In genomic region chrX:2342281-2342688, GRCh38 we compare ENCODE assay signal across 21 cellular contexts.
DNase-seq lines count a peak whose midpoint lies in the region; ATAC-seq and TF ChIP-seq lines count a peak whose summit lies in the region.
"Had no signal": no experiment of that assay in that cellular context is flagged by ENCODE, and none has a peak within 500 bp of the region (broad histone marks: within the 10 kb centered on the region; RNA-seq: fewer than 3 reads in every experiment).

No MANE protein-coding gene starts in this region.

- H3K36me3 ChIP-seq in ACC112 (ENCODE audit: insufficient read depth, low read length) (peaks cover 10% of the 10 kb centered on the region; the same call in 1 of the 2 replicates), ascending aorta (no peaks in the 10 kb centered on the region)
- H3K36me3 ChIP-seq: right lobe of liver, vagina had no signal

- intact Hi-C loops in ascending aorta (cut with DNase I) (no loop called here), Right ventricle myocardium superior (cut with DNase I) (no loop called here)

- H3K27ac ChIP-seq in ACC112 (ENCODE audit: low read depth, low read length) (peak overlapping the region; percentile 46; the same call in 1 of the 2 replicates), ascending aorta (peak overlapping the region; percentile 32 to 44)
- H3K27ac ChIP-seq: BLaER1, esophagus squamous epithelium, left lung, right lobe of liver, vagina had no signal

- H3K27me3 ChIP-seq in ACC112 (ENCODE audit: insufficient read depth, low read length), result no peaks in the 10 kb centered on the region
- no peaks in the 10 kb centered on the region for H3K27me3 ChIP-seq in ascending aorta
- H3K27me3 ChIP-seq: BLaER1, esophagus squamous epithelium, left lung, right lobe of liver, vagina had no signal

- H3K79me2 ChIP-seq in ACC112 (ENCODE audit: control insufficient read depth, insufficient read depth, low read length, unreplicated experiment), result peaks cover 9% of the 10 kb centered on the region

- H3K4me3 ChIP-seq in ACC112 (ENCODE audit: low read depth, low read length) (no peak overlapping the region), ascending aorta (no peak overlapping the region)
- H3K4me3 ChIP-seq: BLaER1, esophagus squamous epithelium, left lung, right lobe of liver, vagina had no signal

- H3K4me1 ChIP-seq in ACC112 (ENCODE audit: control insufficient read depth, insufficient read depth, low read length, unreplicated experiment) (peaks cover 13% of the 10 kb centered on the region), ascending aorta (no peaks in the 10 kb centered on the region)
- H3K4me1 ChIP-seq: esophagus squamous epithelium, left lung, right lobe of liver, vagina had no signal

- peak; percentile 97 for ATAC-seq in Right ventricle myocardium superior (ENCODE audit: poor library complexity)
- ATAC-seq: left lung, right lobe of liver, T-helper 17 cell had no signal

- H2AFZ ChIP-seq in ACC112 (ENCODE audit: low read length, unreplicated experiment), result no peak overlapping the region

- TF ChIP-seq CTCF in ascending aorta (IDR thresholded peaks at IDR 0.05), result no peak

- DNase-seq in ascending aorta (ENCODE audit: low spot score in 2 of 2) (peak in 1 of 2 donors; percentile 66), Right ventricle myocardium superior (peak; percentile 76), myocyte (ENCODE audit: low read depth) (peak; percentile 90), kidney glomerular epithelial cell (lab: John Stamatoyannopoulos, UW) (no peak), SKM-1 (lab: John Stamatoyannopoulos, UW; ENCODE audit: unreplicated experiment) (no peak), MV-4-11 (lab: John Stamatoyannopoulos, UW) (no peak)
- DNase-seq in stimulated activated CD4-positive, alpha-beta T cell treated with anti-CD3 and anti-CD28 coated beads, Interleukin-2, amount 100 ng/mL, for 24 hours, result no peak
- DNase-seq: 8988T; activated CD4-positive, alpha-beta T cell treated with anti-CD3 and anti-CD28 coated beads, Interleukin-2, amount 50 U/mL, for 1 hour; activated naive CD8-positive, alpha-beta T cell treated with anti-CD3 and anti-CD28 coated beads, Interleukin-2, amount 10 ng/mL, durations not matched to agents 7 days and 5 days; effector CD4-positive, alpha-beta T cell; esophagus squamous epithelium; GOT3; KBM-7; left lung; NCI-H2171 treated with DMSO at 0.1 percent for 48 hours; right lobe of liver; T-helper 17 cell had no signal

- H3K9me3 ChIP-seq in ascending aorta, result no peaks in the 10 kb centered on the region
- H3K9me3 ChIP-seq: esophagus squamous epithelium, right lobe of liver, vagina had no signal

Comparison
In these comparisons a context has a peak if more than half of its experiments do, and no peak if none do; other contexts are left out.
1. DNase-seq: peak in Right ventricle myocardium superior (single experiment) and myocyte (single experiment); none in kidney glomerular epithelial cell (single experiment), SKM-1 (single experiment), MV-4-11 (single experiment) and stimulated activated CD4-positive, alpha-beta T cell treated with anti-CD3 and anti-CD28 coated beads, Interleukin-2, amount 100 ng/mL, for 24 hours (0 of 2).